11 cellular contexts compared by ENCODE assay signal in genomic region chr2:88098558-88098900, GRCh38. TPM values are rescaled to one million over a fixed set of nuclear protein-coding genes. Genes with fewer than 3 reads are reported as not detected.
"Had no signal": no experiment of that assay in that cellular context is flagged by ENCODE, and none has a peak within 500 bp of the region (broad histone marks: within the 10 kb centered on the region; RNA-seq: fewer than 3 reads in every experiment).

No MANE protein-coding gene starts in this region.

- H3K4me3 ChIP-seq: GM23338, HAP-1 had no signal

- H3K9ac ChIP-seq: KMS-11 had no signal

- H3K9me3 ChIP-seq: HAP-1 had no signal

- ATAC-seq: GM23338, HCT116 had no signal

- FAIRE-seq: H1, H54 had no signal

- DNase-seq: HFFc6, IMR-90, KBM-7 had no signal

- H3K27ac ChIP-seq: HL-60, KMS-11 had no signal

- H3K4me2 ChIP-seq: GM23338, KMS-11 had no signal

- H3K4me1 ChIP-seq: HAP-1 had no signal

- H3K36me3 ChIP-seq: HAP-1 had no signal

RNA-seq across cellular contexts. Expression of gene FABP1, which starts 29.3 kb away (rescaled TPM):
- total RNA-seq: GM23338, H1, HFFc6, HT1080, IMR-90 had no signal
- polyA plus RNA-seq: GM23338, IMR-90 had no signal

RNA-seq across cellular contexts. Expression of gene SMYD1, which starts 30.9 kb away (rescaled TPM):
- total RNA-seq: H1, HFFc6, HT1080, IMR-90 had no signal
- polyA plus RNA-seq: GM23338, IMR-90 had no signal
